14 cellular contexts compared by ENCODE assay signal in the genomic region with DNA sequence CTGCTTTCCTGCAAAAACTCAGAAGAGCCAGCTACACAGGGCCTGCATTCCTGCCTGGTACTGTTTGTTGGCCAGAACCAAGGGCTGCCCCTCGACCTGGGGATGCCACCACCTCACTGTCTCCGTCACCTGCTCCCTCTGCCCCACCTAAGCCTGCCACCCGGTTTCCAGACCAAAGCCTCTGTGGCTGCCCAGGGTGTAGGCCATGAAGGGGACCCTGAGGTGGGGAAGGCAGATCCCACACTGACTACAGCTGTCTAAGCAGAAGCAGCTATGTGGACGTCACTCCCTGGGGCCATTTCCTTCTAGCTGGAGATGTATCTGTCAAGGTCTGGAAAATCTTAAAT. TPM values are rescaled to one million over a fixed set of nuclear protein-coding genes. Genes with fewer than 3 reads are reported as not detected.
DNase-seq lines count a peak whose midpoint lies in the region; ATAC-seq and TF ChIP-seq lines count a peak whose summit lies in the region.
"Had no signal": no experiment of that assay in that cellular context is flagged by ENCODE, and none has a peak within 500 bp of the region (broad histone marks: within the 10 kb centered on the region; RNA-seq: fewer than 3 reads in every experiment).

No MANE protein-coding gene starts in this region.

- H3K9me3 Mint-ChIP-seq in dendritic cell treated with granulocyte-macrophage colony-stimulating factor and Interleukin-4, amounts not matched to agents 40 ng/mL and 50 ng/mL, for 4 days: no peaks in the 10 kb centered on the region
- H3K9me3 Mint-ChIP-seq in neural crest cell: no peaks in the 10 kb centered on the region

- peak overlapping the region; percentile 9 for H3K27ac Mint-ChIP-seq in dendritic cell treated with granulocyte-macrophage colony-stimulating factor and Interleukin-4, amounts not matched to agents 40 ng/mL and 50 ng/mL, for 4 days
- peak overlapping the region; percentile 99 for H3K27ac Mint-ChIP-seq in neural crest cell (ENCODE audit: unreplicated experiment)

- no peak overlapping the region for H2AK9ac ChIP-seq in IMR-90 (replicated peaks; ENCODE audit: low read depth, low read length, poor library complexity)

- BruUV-seq in IMR-90 (replicated peaks; lab: Mats Ljungman, UMichigan): no TSS peak

- in situ Hi-C loops in IMR-90 (cut with MboI; ENCODE audit: low sequenced_read_pairs): no loop called here
- in situ Hi-C loops in GM13977 (cut with MboI; ENCODE audit: low pct_unique_long_range_greater_than_20kb, low sequenced_read_pairs, unreplicated experiment): no loop called here

- H3K9me3 ChIP-seq in IMR-90 (ENCODE audit: control insufficient read depth, insufficient read depth, low read length): no peaks in the 10 kb centered on the region
- H3K9me3 ChIP-seq: A549; BLaER1 treated with 17β-estradiol and CSF1 and Interleukin-3, amounts not matched to agents 10 nM and 100 nM had no signal

- no peak overlapping the region for H3K56ac ChIP-seq in IMR-90 (ENCODE audit: extremely low read depth, insufficient read depth, low read length)

- H3K79me1 ChIP-seq in IMR-90 (ENCODE audit: low read depth in 1 of 2, low read length in 2 of 2): no peaks in the 10 kb centered on the region

- H4K8ac ChIP-seq in IMR-90 (ENCODE audit: low read depth in 2 of 2, low read length in 2 of 2): no peak overlapping the region; a peak in 1 of 4 replicates

- H3K18ac ChIP-seq in IMR-90 (ENCODE audit: low read depth, low read length): no peak overlapping the region

- H3K27me3 Mint-ChIP-seq in dendritic cell treated with granulocyte-macrophage colony-stimulating factor and Interleukin-4, amounts not matched to agents 40 ng/mL and 50 ng/mL, for 4 days: peaks cover 16% of the 10 kb centered on the region
- no peaks in the 10 kb centered on the region for H3K27me3 Mint-ChIP-seq in neural crest cell (ENCODE audit: low read depth)

- H3K4me3 Mint-ChIP-seq in dendritic cell treated with granulocyte-macrophage colony-stimulating factor and Interleukin-4, amounts not matched to agents 40 ng/mL and 50 ng/mL, for 4 days: no peak overlapping the region
- H3K4me3 Mint-ChIP-seq in neural crest cell: peak overlapping the region; percentile 70

- no peak overlapping the region for H3K4me3 ChIP-seq in IMR-90 (ENCODE audit: insufficient read depth, low read depth, low read length)
- H3K4me3 ChIP-seq: A549; BLaER1 treated with 17β-estradiol and CSF1 and Interleukin-3, amounts not matched to agents 10 nM and 100 nM; GM23248 had no signal

- intact Hi-C loops in IMR-90 (cut with micrococcal nuclease): no loop called here
- intact Hi-C loops in dendritic cell treated with granulocyte-macrophage colony-stimulating factor and Interleukin-4, amounts not matched to agents 40 ng/mL and 50 ng/mL, for 4 days (cut with micrococcal nuclease): no loop called here

- TF ChIP-seq POLR2A in IMR-90 (IDR thresholded peaks at IDR 0.05; ENCODE audit: low read depth, low read length): no peak

- peak overlapping the region; percentile 8; the same call in 1 of the 2 replicates for H2BK120ac ChIP-seq in IMR-90 (ENCODE audit: low read depth, low read length)

- WGBS in IMR-90 (ENCODE audit: extremely low coverage in 2 of 2, insufficient read length in 1 of 2), 2 experiments: no CpG with 5 or more reads among the region's 4 CpGs

- peak overlapping the region; percentile 29; the same call in 1 of the 2 replicates for H3K27ac ChIP-seq in IMR-90 (ENCODE audit: insufficient read depth, low read length)
- peak overlapping the region; percentile 84 for H3K27ac ChIP-seq in substantia nigra (ENCODE audit: low read depth, low read length, poor library complexity, severe bottlenecking)
- H3K27ac ChIP-seq: BLaER1 treated with 17β-estradiol and CSF1 and Interleukin-3, amounts not matched to agents 10 nM and 100 nM; GM23248 had no signal

- POLR2A ChIA-PET in IMR-90 (lab: Charles Lee; ENCODE audit: unreplicated experiment): interaction anchor here (0.6 kb wide), 1 partner anchor 36 kb away, joined by 6 read pairs; no protein-coding TSS in a partner anchor

- peaks cover 23% of the 10 kb centered on the region; the same call in 1 of the 2 replicates for H3K4me1 ChIP-seq in IMR-90 (ENCODE audit: control insufficient read depth, insufficient read depth, low read length)

- H3K4me2 ChIP-seq in IMR-90 (ENCODE audit: low read depth, low read length): no peak overlapping the region
- H3K4me2 ChIP-seq: BLaER1 treated with 17β-estradiol and CSF1 and Interleukin-3, amounts not matched to agents 10 nM and 100 nM had no signal

- H2BK20ac ChIP-seq in IMR-90 (ENCODE audit: low read depth, low read length): no peak overlapping the region; the same call in 1 of the 2 replicates

- dilution Hi-C loops in IMR-90 (cut with HindIII; ENCODE audit: low sequenced_read_pairs, unreplicated experiment): no loop called here

- H3K9ac ChIP-seq in IMR-90 (ENCODE audit: low read depth, low read length): no peak overlapping the region
- H3K9ac ChIP-seq: BLaER1 treated with 17β-estradiol and CSF1 and Interleukin-3, amounts not matched to agents 10 nM and 100 nM; GM23248 had no signal

- no peak for DNase-seq in IMR-90
- DNase-seq in neural crest cell (ENCODE audit: low read depth, low spot score): no peak
- DNase-seq in substantia nigra (lab: John Stamatoyannopoulos, UW): no peak
- no peak for DNase-seq in GM13977 (ENCODE audit: low spot score)
- DNase-seq in cortex of kidney (lab: John Stamatoyannopoulos, UW): no peak
- no peak for DNase-seq in mucosa of gallbladder (ENCODE audit: low spot score)
- DNase-seq: GM23248, NCI-H2081 treated with DMSO at 0.1 percent for 48 hours, NCI-H510A had no signal

- H4K5ac ChIP-seq in IMR-90 (ENCODE audit: low read depth, low read length): no peak overlapping the region; the same call in 1 of the 2 replicates

- TF ChIP-seq CTCF in IMR-90 (conservative IDR thresholded peaks at IDR 0.05; ENCODE audit: low read depth, low read length): no peak
- no peak for TF ChIP-seq CTCF in neural crest cell (conservative IDR thresholded peaks at IDR 0.05)
- TF ChIP-seq CTCF in GM13977 (IDR thresholded peaks at IDR 0.05; ENCODE audit: extremely low read depth, insufficient read depth, missing control alignments): no peak

- no peak overlapping the region for H2BK5ac ChIP-seq in IMR-90 (ENCODE audit: low read depth, low read length, poor library complexity, severe bottlenecking)

- peaks cover 5% of the 10 kb centered on the region; the same call in 1 of the 2 replicates for H3K9me1 ChIP-seq in IMR-90 (ENCODE audit: insufficient read depth, low read length)

- H3K27me3 ChIP-seq in IMR-90 (ENCODE audit: control insufficient read depth, insufficient read depth, low read length): no peaks in the 10 kb centered on the region

- H4K20me1 ChIP-seq in IMR-90 (ENCODE audit: insufficient read depth, low read length): no peaks in the 10 kb centered on the region
- H4K20me1 ChIP-seq: BLaER1 treated with 17β-estradiol and CSF1 and Interleukin-3, amounts not matched to agents 10 nM and 100 nM had no signal

- H3K4me1 Mint-ChIP-seq in dendritic cell treated with granulocyte-macrophage colony-stimulating factor and Interleukin-4, amounts not matched to agents 40 ng/mL and 50 ng/mL, for 4 days (ENCODE audit: low read depth): peaks cover 32% of the 10 kb centered on the region
- H3K4me1 Mint-ChIP-seq in neural crest cell: peaks cover 55% of the 10 kb centered on the region

- no peak overlapping the region for H2BK15ac ChIP-seq in IMR-90 (ENCODE audit: low read depth, low read length)

- 0 out of 2 replicates have a peak overlapping the region, but pooled peaks have one; percentile 13 for H2AK5ac ChIP-seq in IMR-90 (ENCODE audit: low read depth, low read length)

- no peak overlapping the region for H3K23ac ChIP-seq in IMR-90 (ENCODE audit: low read depth, low read length)

- TF ChIP-seq RAD21 in IMR-90 (IDR thresholded peaks at IDR 0.05; ENCODE audit: low read length): no peak

- CTCF ChIA-PET in IMR-90 (lab: Yijun Ruan, JAX): no interaction called here

- H3K4ac ChIP-seq in IMR-90 (ENCODE audit: low read depth, low read length): peak overlapping the region; percentile 1; the same call in 1 of the 2 replicates

- no peaks in the 10 kb centered on the region for H3K36me3 Mint-ChIP-seq in dendritic cell treated with granulocyte-macrophage colony-stimulating factor and Interleukin-4, amounts not matched to agents 40 ng/mL and 50 ng/mL, for 4 days (ENCODE audit: low read depth)
- no peaks in the 10 kb centered on the region for H3K36me3 Mint-ChIP-seq in neural crest cell (ENCODE audit: low read depth)

- H3K14ac ChIP-seq in IMR-90 (replicated peaks; ENCODE audit: low read depth, low read length): no peak overlapping the region

- no peak overlapping the region for H2AFZ ChIP-seq in IMR-90 (replicated peaks; ENCODE audit: low read length, poor library complexity)
- H2AFZ ChIP-seq: GM23248 had no signal

- H3K36me3 ChIP-seq in IMR-90 (ENCODE audit: control insufficient read depth, insufficient read depth, low read length): no peaks in the 10 kb centered on the region
- H3K36me3 ChIP-seq: BLaER1 treated with 17β-estradiol and CSF1 and Interleukin-3, amounts not matched to agents 10 nM and 100 nM had no signal

- ATAC-seq in IMR-90 (ENCODE audit: low read depth): no peak
- ATAC-seq: A549 had no signal

- H4K91ac ChIP-seq in IMR-90 (ENCODE audit: insufficient read depth, low read depth, low read length): no peak overlapping the region

TF ChIP-seq in IMR-90, 13 proteins besides CTCF, POLR2A, EP300 and RAD21:
- TF ChIP-seq FOS (IDR thresholded peaks at IDR 0.05; ENCODE audit: low read depth, low read length): no peak
- TF ChIP-seq BHLHE40 (IDR thresholded peaks at IDR 0.05; ENCODE audit: low read depth, low read length): no peak
- TF ChIP-seq RCOR1 (IDR thresholded peaks at IDR 0.05; ENCODE audit: insufficient replicate concordance, low read length): no peak
- TF ChIP-seq SMC3 (IDR thresholded peaks at IDR 0.05; ENCODE audit: low read depth, low read length): no peak
- no peak for TF ChIP-seq MAFK (IDR thresholded peaks at IDR 0.05; ENCODE audit: low read depth, low read length)
- TF ChIP-seq CHD1 (IDR thresholded peaks at IDR 0.05; ENCODE audit: low read depth, low read length): no peak
- TF ChIP-seq MAZ (IDR thresholded peaks at IDR 0.05; ENCODE audit: borderline replicate concordance, low read depth, low read length): no peak

RNA-seq across cellular contexts. Expression of gene RASGEF1C, which starts 35.8 kb away (rescaled TPM):
- not detected in 2 replicates for total RNA-seq in IMR-90 (2012; rRNA removed)
- not detected in 2 replicates for polyA plus RNA-seq in IMR-90 (2012; rRNA removed)
- 0.41 TPM in 1 of 2 replicates, not detected in the other for polyA plus RNA-seq in IMR-90 (2012; cell fraction: cytosol; rRNA removed)
- not detected in 2 replicates for polyA plus RNA-seq in IMR-90 (2012; cell fraction: nucleus; rRNA removed; ENCODE audit: low replicate concordance)
- total RNA-seq in neural crest cell: 1.7 and 2.0 TPM in 2 replicates
- 1.1 TPM for total RNA-seq in mucosa of gallbladder
- total RNA-seq: G401, GM23248, MCF 10A had no signal
- polyA plus RNA-seq: GM23248 had no signal
